In the genomic region with DNA sequence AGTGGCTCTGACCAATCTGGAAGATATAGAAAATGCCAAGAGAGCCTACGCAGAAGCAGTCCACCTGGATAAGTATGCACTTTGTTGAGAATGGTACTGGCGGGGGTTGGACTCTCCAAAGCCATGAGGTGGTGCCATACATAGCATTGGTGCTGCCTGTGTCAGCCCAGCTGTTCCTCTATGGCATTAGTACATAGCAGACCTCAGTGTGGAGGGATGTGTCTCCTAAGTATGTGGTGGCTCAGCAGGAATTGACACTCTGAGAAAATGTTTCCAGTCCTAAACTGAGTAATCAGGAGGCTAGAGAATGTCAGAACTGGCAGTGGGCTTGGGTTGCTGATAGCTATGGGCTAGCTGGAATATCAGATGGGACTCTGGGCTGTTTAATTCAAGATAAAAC, we compare ENCODE assay signal across 25 cellular contexts. TPM values are rescaled to one million over a fixed set of nuclear protein-coding genes. Genes with fewer than 3 reads are reported as not detected.
"Had no signal": no experiment of that assay in that cellular context is flagged by ENCODE, and none has a peak within 500 bp of the region (broad histone marks: within the 10 kb centered on the region; RNA-seq: fewer than 3 reads in every experiment).

No MANE protein-coding gene starts in this region.

- H3K4me1 ChIP-seq: adrenal gland had no signal

- H3K27ac Mint-ChIP-seq: activated CD4-positive, alpha-beta memory T cell treated with anti-CD3 and anti-CD28 coated beads, Interleukin-2, amount 10 ng/mL, durations not matched to agents 7 days and 5 days; activated CD4-positive, alpha-beta T cell treated with anti-CD3 and anti-CD28 coated beads for 36 hours; activated naive CD8-positive, alpha-beta T cell treated with anti-CD3 and anti-CD28 coated beads, Interleukin-2, amount 10 ng/mL, durations not matched to agents 7 days and 5 days had no signal

- H3K27me3 ChIP-seq: adrenal gland, MG63 had no signal

- DNase-seq: activated CD4-positive, alpha-beta memory T cell treated with anti-CD3 and anti-CD28 coated beads, Interleukin-2, amount 10 ng/mL, durations not matched to agents 7 days and 5 days; activated CD4-positive, alpha-beta T cell treated with anti-CD3 and anti-CD28 coated beads for 36 hours; activated CD4-positive, alpha-beta T cell treated with anti-CD3 and anti-CD28 coated beads, Interleukin-2, amount 50 U/mL, for 1 hour; activated CD8-positive, alpha-beta memory T cell treated with anti-CD3 and anti-CD28 coated beads, Interleukin-2, amount 50 U/mL, for 4 hours; activated naive CD4-positive, alpha-beta T cell treated with anti-CD3 and anti-CD28 coated beads, Interleukin-2, amount 50 U/mL, for 16 hours; activated naive CD8-positive, alpha-beta T cell treated with anti-CD3 and anti-CD28 coated beads, Interleukin-2, amount 10 ng/mL, durations not matched to agents 7 days and 5 days; adrenal gland; anterior cingulate cortex; cerebellar nuclear complex; KG1; MG63; MV-4-11; NCI-H1092 treated with DMSO at 0.1 percent for 48 hours; NCI-H1417 treated with DMSO at 0.1 percent for 48 hours; NCI-H187 treated with DMSO at 0.1 percent for 48 hours; NCI-H2081 treated with DMSO at 0.1 percent for 48 hours; NCI-H446; NCI-H524; PC-9; SIG-M5; T-helper 1 cell; WERI-Rb-1 had no signal

- H3K27ac ChIP-seq: adrenal gland, PC-9, SK-N-MC, WERI-Rb-1 had no signal

- ATAC-seq: activated CD4-positive, alpha-beta T cell treated with anti-CD3 and anti-CD28 coated beads for 36 hours had no signal

- H3K27me3 Mint-ChIP-seq: activated CD4-positive, alpha-beta memory T cell treated with anti-CD3 and anti-CD28 coated beads, Interleukin-2, amount 10 ng/mL, durations not matched to agents 7 days and 5 days; activated CD4-positive, alpha-beta T cell treated with anti-CD3 and anti-CD28 coated beads for 36 hours; activated naive CD8-positive, alpha-beta T cell treated with anti-CD3 and anti-CD28 coated beads, Interleukin-2, amount 10 ng/mL, durations not matched to agents 7 days and 5 days had no signal

- H3K4me3 ChIP-seq: adrenal gland, MG63, PC-9, SK-N-MC had no signal

- H3K9me3 ChIP-seq: adrenal gland, MG63 had no signal

- H3K9me3 Mint-ChIP-seq: activated naive CD8-positive, alpha-beta T cell treated with anti-CD3 and anti-CD28 coated beads, Interleukin-2, amount 10 ng/mL, durations not matched to agents 7 days and 5 days had no signal

- H3K4me3 Mint-ChIP-seq: activated CD4-positive, alpha-beta memory T cell treated with anti-CD3 and anti-CD28 coated beads, Interleukin-2, amount 10 ng/mL, durations not matched to agents 7 days and 5 days; activated CD4-positive, alpha-beta T cell treated with anti-CD3 and anti-CD28 coated beads for 36 hours; activated naive CD8-positive, alpha-beta T cell treated with anti-CD3 and anti-CD28 coated beads, Interleukin-2, amount 10 ng/mL, durations not matched to agents 7 days and 5 days had no signal

RNA-seq across cellular contexts. Expression of gene HIGD2B, which starts 49.1 kb away (rescaled TPM):
- total RNA-seq: activated CD4-positive, alpha-beta T cell treated with anti-CD3 and anti-CD28 coated beads for 36 hours; adrenal gland; cardiac septum; PC-9; T-helper 2 cell treated with Interferon-gamma antibody and Interleukin-4, amounts not matched to agents 100 ng/mL and 5 ng/mL, for 36 hours had no signal
